In the genomic region with DNA sequence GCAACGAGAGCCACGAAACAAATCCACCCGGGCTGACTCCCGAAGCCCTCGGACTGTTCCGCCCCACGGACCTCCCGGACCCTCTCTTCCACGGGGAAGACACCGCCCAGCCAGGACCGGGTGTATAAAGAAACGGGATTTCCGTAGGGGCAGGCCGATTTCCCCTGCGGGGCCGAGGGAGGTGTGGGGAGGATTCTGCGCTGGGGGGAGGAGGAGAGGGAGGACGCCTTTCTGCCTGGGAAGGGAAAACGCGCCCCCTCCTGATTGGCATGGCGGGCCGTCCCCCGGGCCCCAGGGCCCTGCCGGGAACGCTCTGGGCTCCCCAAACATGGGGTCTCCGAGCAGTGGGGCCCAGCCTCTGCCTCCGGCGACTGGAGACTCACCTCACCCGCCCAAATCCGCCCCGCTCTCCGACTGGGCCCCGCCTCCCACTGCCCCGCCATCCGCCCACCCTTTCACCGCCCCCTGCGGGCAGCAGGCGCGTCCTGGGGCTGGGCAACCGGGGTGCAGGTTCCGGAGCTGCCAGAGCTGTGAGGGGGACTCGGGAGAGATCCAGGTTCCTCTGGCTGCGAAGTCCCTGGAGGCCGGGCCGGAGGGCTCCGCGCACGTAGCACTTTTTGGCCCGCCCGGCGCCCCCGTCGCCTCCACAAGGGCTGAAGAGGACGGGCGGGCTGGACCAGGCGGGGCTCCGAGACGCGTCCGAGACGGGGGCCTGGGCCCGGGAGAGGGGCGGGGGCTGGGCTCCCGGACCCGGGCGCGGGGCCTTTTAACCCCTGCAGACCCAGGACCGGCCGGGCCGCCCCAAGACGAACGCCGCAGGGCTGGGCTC, we compare ENCODE assay signal across 8 cellular contexts. TPM values are rescaled to one million over a fixed set of nuclear protein-coding genes. Genes with fewer than 3 reads are reported as not detected.
DNase-seq lines count a peak whose midpoint lies in the region; ATAC-seq and TF ChIP-seq lines count a peak whose summit lies in the region.

No MANE protein-coding gene starts in this region.

- peak; percentile 39 for TF ChIP-seq CTCF in parathyroid adenoma (IDR thresholded peaks at IDR 0.05)

- H3K27ac ChIP-seq in parathyroid adenoma: peak overlapping the region; percentile 71
- H3K27ac ChIP-seq in urinary bladder (ENCODE audit: low read depth): peak overlapping the region; percentile 84

- H3K4me1 ChIP-seq in parathyroid adenoma (peaks cover 8% of the 10 kb centered on the region), urinary bladder (ENCODE audit: insufficient read depth) (peaks cover 1% of the 10 kb centered on the region)

- H3K9me3 ChIP-seq in parathyroid adenoma (ENCODE audit: control insufficient read depth, low read length): no peaks in the 10 kb centered on the region

- peak overlapping the region; percentile 30 for H3K9ac ChIP-seq in parathyroid adenoma

- H3K27me3 ChIP-seq in parathyroid adenoma (ENCODE audit: control insufficient read depth, insufficient read depth, low read length): no peaks in the 10 kb centered on the region

- DNase-seq in SKM-1 treated with dmso at 0.1 percent for 144 hours (lab: John Stamatoyannopoulos, UW; ENCODE audit: unreplicated experiment) (peak; percentile 56), SKM-1 (lab: John Stamatoyannopoulos, UW; ENCODE audit: unreplicated experiment) (no peak), NCI-H69 (lab: John Stamatoyannopoulos, UW) (peak; percentile 68), globus pallidus (ENCODE audit: low spot score) (peak; percentile 26)
- DNase-seq in activated effector memory CD4-positive, alpha-beta T cell treated with Interleukin-2 at 50 U/mL for 16 hours: peak; percentile 64

- under 1% methylated on average over 73 of the region's 73 CpGs for WGBS in urinary bladder

- no peaks in the 10 kb centered on the region for H3K79me2 ChIP-seq in parathyroid adenoma

- ATAC-seq in HG02943 (IDR thresholded peaks at IDR 0.05; ENCODE audit: low read depth, unreplicated experiment): peak; percentile 36

- H3K36me3 ChIP-seq in parathyroid adenoma (ENCODE audit: control insufficient read depth, insufficient read depth, low read length): no peaks in the 10 kb centered on the region
- no peaks in the 10 kb centered on the region for H3K36me3 ChIP-seq in urinary bladder (ENCODE audit: insufficient read depth)

- peak overlapping the region; percentile 73 for H3K4me3 ChIP-seq in parathyroid adenoma (ENCODE audit: low read depth, low read length)
- peak overlapping the region; percentile 90 for H3K4me3 ChIP-seq in urinary bladder (ENCODE audit: low read depth, low read length)

- H3K4me2 ChIP-seq in parathyroid adenoma (ENCODE audit: low read length): peak overlapping the region; percentile 95

- peak overlapping the region; percentile 97 for H2AFZ ChIP-seq in parathyroid adenoma

RNA-seq across cellular contexts. Expression of a gene that starts 0.6 kb away (rescaled TPM):
- 44.7 TPM for total RNA-seq in urinary bladder
- 545 TPM for polyA plus RNA-seq in urinary bladder

RNA-seq across cellular contexts. Expression of a gene that starts 17.2 kb away (rescaled TPM):
- 2.8 TPM for total RNA-seq in urinary bladder
- 3.4 TPM for polyA plus RNA-seq in urinary bladder

RNA-seq across cellular contexts. Expression of a gene that starts 21.1 kb away (rescaled TPM):
- total RNA-seq in urinary bladder: 11.2 TPM
- 5.1 TPM for polyA plus RNA-seq in urinary bladder

RNA-seq across cellular contexts. Expression of a gene that starts 27.6 kb away (rescaled TPM):
- 0.48 TPM for total RNA-seq in urinary bladder
- not detected for polyA plus RNA-seq in urinary bladder

RNA-seq across cellular contexts. Expression of a gene that starts 34.0 kb away (rescaled TPM):
- 0.63 TPM for total RNA-seq in urinary bladder
- 0.98 TPM for polyA plus RNA-seq in urinary bladder
